Comparison of ENCODE assay signal across 1 cellular context in the genomic region with DNA sequence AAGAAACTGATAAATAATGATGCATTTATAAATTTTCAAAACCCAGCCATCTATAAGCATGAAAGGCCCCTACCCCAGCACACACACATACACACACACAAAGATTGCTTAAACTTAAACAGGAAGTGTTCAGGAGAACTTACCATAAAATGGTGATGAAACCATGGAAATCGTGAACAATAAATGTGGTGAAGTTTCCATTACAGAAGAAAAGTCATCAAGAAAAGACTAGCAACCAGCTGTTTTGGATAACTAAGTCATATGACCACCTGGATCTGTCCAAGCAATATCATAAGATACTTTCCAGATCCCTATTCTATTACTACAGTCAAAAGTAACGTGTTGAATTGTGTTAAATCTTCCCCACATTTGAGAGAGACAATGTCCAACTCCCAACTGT.
TF ChIP-seq lines count a peak whose summit lies in the region.

No MANE protein-coding gene starts in this region.

TF ChIP-seq in HepG2, 621 proteins besides CTCF, POLR2A, EP300 and RAD21:
- TF ChIP-seq MYC (CRISPR knock-in tag; IDR thresholded peaks at IDR 0.05; ENCODE audit: borderline replicate concordance): no peak
- TF ChIP-seq, protein P1, sequence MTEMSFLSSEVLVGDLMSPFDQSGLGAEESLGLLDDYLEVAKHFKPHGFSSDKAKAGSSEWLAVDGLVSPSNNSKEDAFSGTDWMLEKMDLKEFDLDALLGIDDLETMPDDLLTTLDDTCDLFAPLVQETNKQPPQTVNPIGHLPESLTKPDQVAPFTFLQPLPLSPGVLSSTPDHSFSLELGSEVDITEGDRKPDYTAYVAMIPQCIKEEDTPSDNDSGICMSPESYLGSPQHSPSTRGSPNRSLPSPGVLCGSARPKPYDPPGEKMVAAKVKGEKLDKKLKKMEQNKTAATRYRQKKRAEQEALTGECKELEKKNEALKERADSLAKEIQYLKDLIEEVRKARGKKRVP (CRISPR knock-in tag; IDR thresholded peaks at IDR 0.05): no peak
- TF ChIP-seq RBFOX2 (IDR thresholded peaks at IDR 0.05; ENCODE audit: low read depth, low read length): no peak
TF ChIP-seq in HepG2: peak in this region for 0.
